Comparison of ENCODE assay signal across 15 cellular contexts in the genomic region with DNA sequence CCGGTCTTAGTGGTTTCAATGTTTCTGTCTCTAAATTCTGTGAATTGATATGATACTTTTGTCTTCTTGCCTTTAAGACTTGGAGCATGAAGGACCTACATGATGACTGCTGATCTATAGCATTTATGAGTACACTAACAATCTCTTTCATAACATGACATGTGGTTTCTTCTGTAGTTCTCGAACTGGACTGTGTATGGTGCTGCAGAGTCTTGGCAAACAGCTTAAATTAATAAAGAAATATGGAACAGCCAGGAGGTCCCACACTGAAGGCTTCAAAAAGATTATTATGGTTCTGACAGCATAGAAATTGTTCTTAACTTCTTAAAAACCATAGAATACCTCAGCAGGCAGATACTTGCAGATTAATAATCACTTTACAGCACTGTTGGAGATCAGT.
"Had no signal": no experiment of that assay in that cellular context is flagged by ENCODE, and none has a peak within 500 bp of the region (broad histone marks: within the 10 kb centered on the region; RNA-seq: fewer than 3 reads in every experiment).

No MANE protein-coding gene starts in this region.

- H3K36me3 ChIP-seq: esophagus muscularis mucosa, tibial artery, vagina had no signal

- ATAC-seq: activated T-cell treated with anti-CD3 and anti-CD28 coated beads, Interleukin-2, amount 50 U/mL, for 72 hours; right cardiac atrium; stimulated activated effector memory CD8-positive, alpha-beta T cell treated with anti-CD3 and anti-CD28 coated beads, Interleukin-12 subunit alpha, Interleukin-12 subunit beta, amount 100 ng/mL, for 72 hours had no signal

- H3K9me3 ChIP-seq: esophagus muscularis mucosa, tibial artery, vagina had no signal

- H3K4me1 ChIP-seq: esophagus muscularis mucosa, parathyroid adenoma, tibial artery, vagina had no signal

- H3K4me3 ChIP-seq: esophagus muscularis mucosa, lung, tibial artery, vagina had no signal

- H3K9ac ChIP-seq: parathyroid adenoma had no signal

- DNase-seq: activated CD4-positive, alpha-beta T cell treated with anti-CD3 and anti-CD28 coated beads for 1 hour; activated CD4-positive, alpha-beta T cell treated with anti-CD3 and anti-CD28 coated beads, Interleukin-2, amount 50 U/mL, for 48 hours; activated gamma-delta T cell treated with Interleukin-2 at 50 U/mL for 16 hours; activated naive CD8-positive, alpha-beta T cell treated with anti-CD3 and anti-CD28 coated beads, Interleukin-2, amount 10 ng/mL, durations not matched to agents 7 days and 5 days; activated T-cell treated with anti-CD3 and anti-CD28 coated beads, Interleukin-2, amount 50 U/mL, for 72 hours; aorta; immature natural killer cell; naive B cell; right cardiac atrium; tibial artery had no signal

- H3K27me3 ChIP-seq: esophagus muscularis mucosa, tibial artery, vagina had no signal
